ENCODE assay signal across 9 cellular contexts in genomic region chr2:9336209-9336533, GRCh38.
A peak's percentile ranks its signal among the peaks of the same experiment; 100 is the strongest.
DNase-seq lines count a peak whose midpoint lies in the region; ATAC-seq and TF ChIP-seq lines count a peak whose summit lies in the region.
"Had no signal": no experiment of that assay in that cellular context is flagged by ENCODE, and none has a peak within 500 bp of the region (broad histone marks: within the 10 kb centered on the region; RNA-seq: fewer than 3 reads in every experiment).

No MANE protein-coding gene starts in this region.

- in situ Hi-C loops in ACHN (cut with HindIII; ENCODE audit: low pct_ligation_motif_present, low pct_unique_long_range_greater_than_20kb, low sequenced_read_pairs) = loop anchor here (25.0 kb wide), 1 partner anchor 174 kb away; no protein-coding TSS in a partner anchor

- no peaks in the 10 kb centered on the region for H3K36me3 Mint-ChIP-seq in activated CD4-positive, alpha-beta T cell treated with anti-CD3 and anti-CD28 coated beads, Interleukin-2, amount 10 ng/mL, durations not matched to agents 24 days and 14 days (ENCODE audit: low read depth)
- H3K36me3 Mint-ChIP-seq: IgD-negative memory B cell had no signal

- DNase-seq in GM12865 (ENCODE audit: low read depth) = peak; percentile 54
- no peak for DNase-seq in RWPE2 (ENCODE audit: low spot score)
- DNase-seq in left colon = peak in 1 of 2 donors; percentile 42
- DNase-seq in KG1 (lab: John Stamatoyannopoulos, UW) = no peak
- no peak for DNase-seq in ACHN
- DNase-seq in activated CD4-positive, alpha-beta T cell treated with anti-CD3 and anti-CD28 coated beads, Interleukin-2, amount 10 ng/mL, durations not matched to agents 24 days and 14 days = no peak

- no peaks in the 10 kb centered on the region for H3K27me3 ChIP-seq in RWPE2 (ENCODE audit: insufficient read depth, poor library complexity, severe bottlenecking)

- H3K9me3 ChIP-seq in RWPE2 (ENCODE audit: severe bottlenecking) = no peaks in the 10 kb centered on the region

- H3K36me3 ChIP-seq in RWPE2 (ENCODE audit: low read depth) = peaks cover 82% of the 10 kb centered on the region

- H3K4me1 ChIP-seq in RWPE2 (ENCODE audit: insufficient read depth, poor library complexity, severe bottlenecking) = peaks cover 16% of the 10 kb centered on the region

- peaks cover 4% of the 10 kb centered on the region for H3K27me3 Mint-ChIP-seq in activated CD4-positive, alpha-beta T cell treated with anti-CD3 and anti-CD28 coated beads, Interleukin-2, amount 10 ng/mL, durations not matched to agents 24 days and 14 days
- H3K27me3 Mint-ChIP-seq: IgD-negative memory B cell had no signal

- intact Hi-C loops in left colon (cut with DNase I, micrococcal nuclease) = loop anchor here in 1 of 2 donors (5.0 kb wide), 1 partner anchor 129 kb away; the partner anchor contains the start of gene ASAP2
- intact Hi-C loops in activated CD4-positive, alpha-beta T cell treated with anti-CD3 and anti-CD28 coated beads, Interleukin-2, amount 10 ng/mL, durations not matched to agents 24 days and 14 days (cut with micrococcal nuclease) = no loop called here

- peak; percentile 68 for ATAC-seq in HG03469 (IDR thresholded peaks at IDR 0.05; ENCODE audit: unreplicated experiment)
- peak; percentile 33; the same call in 2 of the 3 replicates for ATAC-seq in RWPE2 (ENCODE audit: low read depth)
- ATAC-seq in left colon = peak; percentile 8
- no peak for ATAC-seq in GM21367 (IDR thresholded peaks at IDR 0.05; ENCODE audit: unreplicated experiment)

- H3K27ac Mint-ChIP-seq in activated CD4-positive, alpha-beta T cell treated with anti-CD3 and anti-CD28 coated beads, Interleukin-2, amount 10 ng/mL, durations not matched to agents 24 days and 14 days = no peak overlapping the region
- H3K27ac Mint-ChIP-seq: IgD-negative memory B cell had no signal

- H3K4me1 Mint-ChIP-seq in activated CD4-positive, alpha-beta T cell treated with anti-CD3 and anti-CD28 coated beads, Interleukin-2, amount 10 ng/mL, durations not matched to agents 24 days and 14 days = no peaks in the 10 kb centered on the region

- TF ChIP-seq CTCF in GM12865 (IDR thresholded peaks at IDR 0.05; ENCODE audit: insufficient read depth, low read depth, low read length, missing control alignments) (no peak), RWPE2 (IDR thresholded peaks at IDR 0.05; ENCODE audit: poor library complexity, severe bottlenecking) (no peak)

- H3K4me3 Mint-ChIP-seq in activated CD4-positive, alpha-beta T cell treated with anti-CD3 and anti-CD28 coated beads, Interleukin-2, amount 10 ng/mL, durations not matched to agents 24 days and 14 days = no peak overlapping the region

- no peaks in the 10 kb centered on the region for H3K9me3 Mint-ChIP-seq in activated CD4-positive, alpha-beta T cell treated with anti-CD3 and anti-CD28 coated beads, Interleukin-2, amount 10 ng/mL, durations not matched to agents 24 days and 14 days
- H3K9me3 Mint-ChIP-seq: IgD-negative memory B cell had no signal

- H3K4me3 ChIP-seq in GM12865 (ENCODE audit: low read depth, low read length) = no peak overlapping the region
- no peak overlapping the region for H3K4me3 ChIP-seq in RWPE2 (ENCODE audit: severe bottlenecking)

- H3K27ac ChIP-seq in RWPE2 (ENCODE audit: poor library complexity, severe bottlenecking) = peak overlapping the region; percentile 64
